11 cellular contexts compared by ENCODE assay signal in the genomic region with DNA sequence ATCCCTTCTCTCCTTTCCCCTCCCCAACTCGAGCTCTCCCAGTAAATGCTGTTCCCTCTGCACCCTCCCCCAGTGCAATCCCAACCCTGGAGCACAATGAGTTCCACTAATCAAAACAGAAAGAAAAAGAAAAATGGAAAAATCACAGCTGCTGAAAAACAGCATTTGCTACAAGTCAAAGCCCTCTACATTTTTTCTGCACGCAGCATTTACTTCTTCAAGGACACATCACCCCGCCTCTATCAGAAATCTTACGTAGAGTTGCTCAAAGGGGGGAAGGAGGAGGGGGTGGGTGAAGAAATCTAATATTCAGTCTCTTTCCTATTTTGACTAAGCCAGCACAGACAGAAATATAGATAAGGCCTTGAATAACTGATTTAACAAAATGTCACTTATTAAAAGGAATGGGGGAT. TPM values are rescaled to one million over a fixed set of nuclear protein-coding genes. Genes with fewer than 3 reads are reported as not detected.
DNase-seq lines count a peak whose midpoint lies in the region; ATAC-seq and TF ChIP-seq lines count a peak whose summit lies in the region.
"Had no signal": no experiment of that assay in that cellular context is flagged by ENCODE, and none has a peak within 500 bp of the region (broad histone marks: within the 10 kb centered on the region; RNA-seq: fewer than 3 reads in every experiment).

No MANE protein-coding gene starts in this region.

- H3F3A ChIP-seq in neural cell (ENCODE audit: insufficient read depth, low read length, poor library complexity, severe bottlenecking) = peaks cover 4% of the 10 kb centered on the region

- H3K9ac ChIP-seq in fibroblast of lung (ENCODE audit: insufficient read depth, low read length) (no peak overlapping the region), neural cell (ENCODE audit: low read length) (peak overlapping the region; percentile 66)

- H3K4me3 ChIP-seq in ACC112 (ENCODE audit: low read depth, low read length) (peak overlapping the region; percentile 42), fibroblast of lung (replicated peaks in 1 of 4; ENCODE audit: control extremely low read depth in 1 of 4, insufficient read depth in 1 of 4, low read depth in 3 of 4, low read length in 4 of 4) (peak overlapping the region in 3 of 4 experiments; percentile 7 to 35 (median 35)), neural cell (ENCODE audit: low read length) (peak overlapping the region; percentile 61)
- H3K4me3 ChIP-seq: right lobe of liver had no signal

- TF ChIP-seq EP300 in neural cell (conservative IDR thresholded peaks at IDR 0.05; ENCODE audit: poor library complexity, severe bottlenecking) = no peak

- no peaks in the 10 kb centered on the region for H3K9me3 ChIP-seq in fibroblast of lung (ENCODE audit: control insufficient read depth, insufficient read depth, low read depth, low read length)
- no peaks in the 10 kb centered on the region for H3K9me3 ChIP-seq in neural cell (ENCODE audit: low read length)
- H3K9me3 ChIP-seq: right lobe of liver had no signal

- no peak overlapping the region for H3K27ac ChIP-seq in ACC112 (ENCODE audit: low read depth, low read length)
- peak overlapping the region; percentile 53 for H3K27ac ChIP-seq in fibroblast of lung (ENCODE audit: insufficient read depth, low read length)
- peak overlapping the region; percentile 87 for H3K27ac ChIP-seq in neural cell (ENCODE audit: low read length)

- H3K9me2 ChIP-seq in neural cell (ENCODE audit: insufficient read depth, low read length) = no peaks in the 10 kb centered on the region

- H2AFZ ChIP-seq in ACC112 (ENCODE audit: low read length, unreplicated experiment) (no peak overlapping the region), fibroblast of lung (ENCODE audit: low read length) (no peak overlapping the region), neural cell (ENCODE audit: low read depth, low read length) (peak overlapping the region; percentile 41)

- ATAC-seq in GM18520 (IDR thresholded peaks at IDR 0.05; ENCODE audit: unreplicated experiment) (no peak), GM19328 (IDR thresholded peaks at IDR 0.05; ENCODE audit: unreplicated experiment) (no peak)
- ATAC-seq: right lobe of liver had no signal

- H3K4me1 ChIP-seq in ACC112 (ENCODE audit: control insufficient read depth, insufficient read depth, low read length, unreplicated experiment) (peaks cover 18% of the 10 kb centered on the region), fibroblast of lung (ENCODE audit: control insufficient read depth, extremely low read depth, insufficient read depth, low read length) (peaks cover 24% of the 10 kb centered on the region)
- H3K4me1 ChIP-seq: right lobe of liver had no signal

- TF ChIP-seq RAD21 in neural cell (conservative IDR thresholded peaks at IDR 0.05) = no peak

- H3K27me3 ChIP-seq in ACC112 (ENCODE audit: insufficient read depth, low read length) (no peaks in the 10 kb centered on the region), fibroblast of lung (ENCODE audit: control insufficient read depth, insufficient read depth, low read length) (no peaks in the 10 kb centered on the region), neural cell (ENCODE audit: insufficient read depth, low read depth, low read length) (no peaks in the 10 kb centered on the region)
- H3K27me3 ChIP-seq: right lobe of liver had no signal

- peak overlapping the region; percentile 73 for H3K4me2 ChIP-seq in fibroblast of lung (ENCODE audit: extremely low read depth, insufficient read depth, low read length)
- H3K4me2 ChIP-seq in neural cell (ENCODE audit: low read length) = peak overlapping the region; percentile 63

- DNase-seq in NCI-H526 treated with DMSO at 0.1 percent for 48 hours (lab: John Stamatoyannopoulos, UW) = peak; percentile 64
- DNase-seq in fibroblast of lung (ENCODE audit: low read depth in 2 of 2) = peak; percentile 48 to 94
- DNase-seq in AML-193 (lab: John Stamatoyannopoulos, UW) = no peak
- no peak for DNase-seq in superior temporal gyrus (ENCODE audit: extremely low spot score)
- DNase-seq: effector CD8-positive, alpha-beta T cell; NCI-H2107 had no signal

- H4K20me1 ChIP-seq in fibroblast of lung (ENCODE audit: control insufficient read depth, extremely low read depth, insufficient read depth, low read length) (no peaks in the 10 kb centered on the region), neural cell (ENCODE audit: insufficient read depth) (no peaks in the 10 kb centered on the region)

- no peaks in the 10 kb centered on the region for H3K36me3 ChIP-seq in ACC112 (ENCODE audit: insufficient read depth, low read length)
- H3K36me3 ChIP-seq in fibroblast of lung (ENCODE audit: control insufficient read depth, insufficient read depth, low read length) = no peaks in the 10 kb centered on the region
- no peaks in the 10 kb centered on the region for H3K36me3 ChIP-seq in neural cell (ENCODE audit: insufficient read depth, low read length)
- H3K36me3 ChIP-seq: right lobe of liver had no signal

- TF ChIP-seq CTCF in fibroblast of lung (conservative IDR thresholded peaks at IDR 0.05 in 1 of 2, IDR thresholded peaks at IDR 0.05 in 1 of 2; ENCODE audit: low read depth in 1 of 2, low read length in 2 of 2) (no peak), neural cell (IDR thresholded peaks at IDR 0.05; ENCODE audit: poor library complexity, severe bottlenecking) (no peak)

- peaks cover 62% of the 10 kb centered on the region for H3K79me2 ChIP-seq in ACC112 (ENCODE audit: control insufficient read depth, insufficient read depth, low read length, unreplicated experiment)
- H3K79me2 ChIP-seq in fibroblast of lung (ENCODE audit: control insufficient read depth, insufficient read depth, low read length) = peaks cover 85% of the 10 kb centered on the region
- peaks cover 51% of the 10 kb centered on the region for H3K79me2 ChIP-seq in neural cell (replicated peaks; ENCODE audit: insufficient read depth, low read length)

TF ChIP-seq in neural cell, 6 proteins besides CTCF, POLR2A, EP300 and RAD21:
- TF ChIP-seq MXI1 (conservative IDR thresholded peaks at IDR 0.05; ENCODE audit: poor library complexity, severe bottlenecking) = no peak
- TF ChIP-seq, protein P1, sequence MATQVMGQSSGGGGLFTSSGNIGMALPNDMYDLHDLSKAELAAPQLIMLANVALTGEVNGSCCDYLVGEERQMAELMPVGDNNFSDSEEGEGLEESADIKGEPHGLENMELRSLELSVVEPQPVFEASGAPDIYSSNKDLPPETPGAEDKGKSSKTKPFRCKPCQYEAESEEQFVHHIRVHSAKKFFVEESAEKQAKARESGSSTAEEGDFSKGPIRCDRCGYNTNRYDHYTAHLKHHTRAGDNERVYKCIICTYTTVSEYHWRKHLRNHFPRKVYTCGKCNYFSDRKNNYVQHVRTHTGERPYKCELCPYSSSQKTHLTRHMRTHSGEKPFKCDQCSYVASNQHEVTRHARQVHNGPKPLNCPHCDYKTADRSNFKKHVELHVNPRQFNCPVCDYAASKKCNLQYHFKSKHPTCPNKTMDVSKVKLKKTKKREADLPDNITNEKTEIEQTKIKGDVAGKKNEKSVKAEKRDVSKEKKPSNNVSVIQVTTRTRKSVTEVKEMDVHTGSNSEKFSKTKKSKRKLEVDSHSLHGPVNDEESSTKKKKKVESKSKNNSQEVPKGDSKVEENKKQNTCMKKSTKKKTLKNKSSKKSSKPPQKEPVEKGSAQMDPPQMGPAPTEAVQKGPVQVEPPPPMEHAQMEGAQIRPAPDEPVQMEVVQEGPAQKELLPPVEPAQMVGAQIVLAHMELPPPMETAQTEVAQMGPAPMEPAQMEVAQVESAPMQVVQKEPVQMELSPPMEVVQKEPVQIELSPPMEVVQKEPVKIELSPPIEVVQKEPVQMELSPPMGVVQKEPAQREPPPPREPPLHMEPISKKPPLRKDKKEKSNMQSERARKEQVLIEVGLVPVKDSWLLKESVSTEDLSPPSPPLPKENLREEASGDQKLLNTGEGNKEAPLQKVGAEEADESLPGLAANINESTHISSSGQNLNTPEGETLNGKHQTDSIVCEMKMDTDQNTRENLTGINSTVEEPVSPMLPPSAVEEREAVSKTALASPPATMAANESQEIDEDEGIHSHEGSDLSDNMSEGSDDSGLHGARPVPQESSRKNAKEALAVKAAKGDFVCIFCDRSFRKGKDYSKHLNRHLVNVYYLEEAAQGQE (IDR thresholded peaks at IDR 0.05; ENCODE audit: borderline replicate concordance) = no peak
- TF ChIP-seq SMC3 (conservative IDR thresholded peaks at IDR 0.05; ENCODE audit: poor library complexity) = no peak
- no peak for TF ChIP-seq EZH2 (IDR thresholded peaks at IDR 0.05; ENCODE audit: borderline replicate concordance, insufficient read depth, low read length, poor library complexity, severe bottlenecking)
- TF ChIP-seq POLR2AphosphoS5 (IDR thresholded peaks at IDR 0.05) = no peak
- no peak for TF ChIP-seq TAF1 (IDR thresholded peaks at IDR 0.05; ENCODE audit: low read depth)

RNA-seq across cellular contexts. Expression of a gene that starts 10.7 kb away (rescaled TPM):
- 4.1 and 8.3 TPM in 2 replicates for total RNA-seq in fibroblast of lung
- polyA plus RNA-seq in fibroblast of lung (6.3 and 8.1 TPM in 2 replicates), neural cell (4.3 and 4.5 TPM in 2 replicates)
- polyA plus RNA-seq in fibroblast of lung (2012) = 9.2 and 9.6 TPM in 2 replicates
- polyA minus RNA-seq in fibroblast of lung (ENCODE audit: low replicate concordance) (19.2 and 33.8 TPM in 2 replicates), neural cell (8.8 and 10.0 TPM in 2 replicates)

Comparison
In these comparisons a context has a peak if more than half of its experiments do, and no peak if none do; other contexts are left out.
1. DNase-seq: peak in NCI-H526 treated with DMSO at 0.1 percent for 48 hours (single experiment) and fibroblast of lung (2 of 2); none in AML-193 (0 of 2) and superior temporal gyrus (single experiment).
2. Peak in every context shown above with its lines, with median percentiles within 50 percentile points of each other: H3K4me3 ChIP-seq.